23 cellular contexts compared by ENCODE assay signal in genomic region chr19:1555802-1556638, GRCh38. TPM values are rescaled to one million over a fixed set of nuclear protein-coding genes. Genes with fewer than 3 reads are reported as not detected.
DNase-seq lines count a peak whose midpoint lies in the region; ATAC-seq, FAIRE-seq and TF ChIP-seq lines count a peak whose summit lies in the region.
"Had no signal": no experiment of that assay in that cellular context is flagged by ENCODE, and none has a peak within 500 bp of the region (broad histone marks: within the 10 kb centered on the region; RNA-seq: fewer than 3 reads in every experiment).

No MANE protein-coding gene starts in this region.

- TF ChIP-seq EP300 in K562 (IDR thresholded peaks at IDR 0.05; ENCODE audit: low read length), result no peak
- TF ChIP-seq EP300 in neural cell (conservative IDR thresholded peaks at IDR 0.05; ENCODE audit: poor library complexity, severe bottlenecking), result no peak

- CTCF ChIA-PET in K562 (lab: Yijun Ruan, JAX; ENCODE audit: low intra/inter-chr PET ratio), result no interaction called here

- H4K20me1 ChIP-seq in K562 (replicated peaks; ENCODE audit: control insufficient read depth, insufficient read depth, low read length) (no peaks in the 10 kb centered on the region; the same call in 1 of the 2 replicates), neural cell (ENCODE audit: insufficient read depth) (peaks cover 25% of the 10 kb centered on the region)

- H3K4me3 ChIP-seq in H7 (ENCODE audit: insufficient read depth, low read depth, low read length), result no peak overlapping the region
- no peak overlapping the region for H3K4me3 ChIP-seq in K562
- H3K4me3 ChIP-seq in neural cell (ENCODE audit: low read length), result no peak overlapping the region
- no peak overlapping the region for H3K4me3 ChIP-seq in spleen
- H3K4me3 ChIP-seq: GM23248 had no signal

- H3K4me1 ChIP-seq in K562 (replicated peaks in 1 of 2; ENCODE audit: control insufficient read depth in 2 of 2, insufficient read depth in 2 of 2, low read length in 2 of 2) (peaks cover 3 to 41% of the 10 kb centered on the region in 2 experiments; a peak in 3 of 5 replicates), spleen (peaks cover 0 to 11% (median 3%) of the 10 kb centered on the region in 6 donors)
- H3K4me1 ChIP-seq: BE2C had no signal

- DNase-seq in H7 (peak; percentile 64), K562 (ENCODE audit: extremely low read depth in 1 of 4, low spot score in 3 of 4) (no peak), spleen (no peak)
- DNase-seq in activated T-cell treated with anti-CD3 and anti-CD28 coated beads, Interleukin-2, amount 50 U/mL, for 1 hour, result no peak
- DNase-seq in NK-92 treated with Interleukin-12 subunit alpha and Interleukin-12 subunit beta, amount 100 ng/mL, for 24 hours (lab: John Stamatoyannopoulos, UW), result no peak
- DNase-seq: ACHN; BE2C; C1 segment of cervical spinal cord; CD4-positive, CD25-positive, alpha-beta regulatory T cell; CD8-positive, alpha-beta memory T cell; COR-L47; GM23248; HCEC 1CT had no signal

- TF ChIP-seq CTCF in K562 (IDR thresholded peaks at IDR 0.05 in 2 of 3, conservative IDR thresholded peaks at IDR 0.05 in 1 of 3; ENCODE audit: insufficient read depth in 2 of 3, low read depth in 1 of 3, low read length in 3 of 3) (no peak), neural cell (IDR thresholded peaks at IDR 0.05; ENCODE audit: poor library complexity, severe bottlenecking) (no peak), spleen (IDR thresholded peaks at IDR 0.05 in 8 of 11, conservative IDR thresholded peaks at IDR 0.05 in 3 of 11) (no peak)

- H3K9me3 ChIP-seq in K562 (replicated peaks; ENCODE audit: control insufficient read depth, insufficient read depth, low read depth, low read length) (no peaks in the 10 kb centered on the region), neural cell (ENCODE audit: low read length) (no peaks in the 10 kb centered on the region), spleen (no peaks in the 10 kb centered on the region)
- H3K9me3 ChIP-seq: BE2C had no signal

- no peak overlapping the region for H3K9ac ChIP-seq in K562 (ENCODE audit: insufficient read depth in 1 of 2, low read depth in 2 of 2, low read length in 2 of 2)
- no peak overlapping the region for H3K9ac ChIP-seq in neural cell (ENCODE audit: low read length)
- H3K9ac ChIP-seq: GM23248 had no signal

- no peaks in the 10 kb centered on the region for H3K9me1 ChIP-seq in K562 (ENCODE audit: control insufficient read depth, insufficient read depth, low read length)

- no peaks in the 10 kb centered on the region for H3F3A ChIP-seq in neural cell (ENCODE audit: insufficient read depth, low read length, poor library complexity, severe bottlenecking)

- TF ChIP-seq RAD21 in K562 (CRISPR knock-in tag; conservative IDR thresholded peaks at IDR 0.05 in 1 of 2, IDR thresholded peaks at IDR 0.05 in 1 of 2) (no peak), neural cell (conservative IDR thresholded peaks at IDR 0.05) (no peak)

- 97% methylated on average over 15 of the region's 119 CpGs for WGBS in K562 (ENCODE audit: insufficient coverage, low coverage, missing lambda C conversion rate)
- 97 to 98% (median 97%) methylated on average over 57 to 119 of the region's 119 CpGs for WGBS in spleen, 5 donors

- ATAC-seq in K562, result no peak

- no peak for TF ChIP-seq POLR2A in K562 (conservative IDR thresholded peaks at IDR 0.05)
- no peak for TF ChIP-seq POLR2A in spleen (IDR thresholded peaks at IDR 0.05)

- FAIRE-seq in K562 (lab: Jason Lieb, UNC), result no peak
- FAIRE-seq: A204.1, D721Med, G401.6, GM12891, GM18507 had no signal

- no TSS peak for BruUV-seq in K562 (replicated peaks; lab: Mats Ljungman, UMichigan)

- no peak overlapping the region for H3K4me2 ChIP-seq in K562 (ENCODE audit: insufficient read depth, low read length)
- H3K4me2 ChIP-seq in neural cell (ENCODE audit: low read length), result no peak overlapping the region

- POLR2A ChIA-PET in K562 (lab: Yijun Ruan, JAX), result no interaction called here

- intact Hi-C loops in K562 (cut with micrococcal nuclease), result no loop called here
- intact Hi-C loops in spleen (cut with DNase I; ENCODE audit: low total_unique reads), result no loop called here

- no peak overlapping the region for H2AFZ ChIP-seq in K562 (ENCODE audit: low read depth, low read length)
- H2AFZ ChIP-seq in neural cell (ENCODE audit: low read depth, low read length), result no peak overlapping the region
- H2AFZ ChIP-seq: GM23248 had no signal

- H3K79me2 ChIP-seq in K562 (ENCODE audit: control insufficient read depth, insufficient read depth, low read length), result peaks cover 10% of the 10 kb centered on the region; the same call in 2 of the 3 replicates
- peaks cover 21% of the 10 kb centered on the region for H3K79me2 ChIP-seq in neural cell (replicated peaks; ENCODE audit: insufficient read depth, low read length)

- no peaks in the 10 kb centered on the region; the same call in 1 of the 2 replicates for H3K36me3 ChIP-seq in H7 (replicated peaks; ENCODE audit: control insufficient read depth, insufficient read depth, low read length)
- H3K36me3 ChIP-seq in K562 (ENCODE audit: control insufficient read depth, insufficient read depth, low read length), result peaks cover 11% of the 10 kb centered on the region; the same call in 1 of the 3 replicates
- H3K36me3 ChIP-seq in neural cell (ENCODE audit: insufficient read depth, low read length), result peaks cover 5% of the 10 kb centered on the region
- peaks cover 0 to 19% (median 0%) of the 10 kb centered on the region in 6 donors for H3K36me3 ChIP-seq in spleen

- in situ Hi-C loops in K562 (cut with MboI), result no loop called here

- no peak overlapping the region for H3K27ac ChIP-seq in K562 (ENCODE audit: extremely low read depth, low read depth, low read length)
- H3K27ac ChIP-seq in neural cell (ENCODE audit: low read length), result no peak overlapping the region
- no peak overlapping the region for H3K27ac ChIP-seq in spleen
- H3K27ac ChIP-seq: GM23248, HL-60 had no signal

- no peaks in the 10 kb centered on the region for H3K9me2 ChIP-seq in neural cell (ENCODE audit: insufficient read depth, low read length)

- H3K27me3 ChIP-seq in H7 (ENCODE audit: control insufficient read depth, insufficient read depth, low read length) (no peaks in the 10 kb centered on the region), K562 (ENCODE audit: control insufficient read depth in 2 of 2, insufficient read depth in 2 of 2, low read length in 2 of 2) (no peaks in the 10 kb centered on the region), neural cell (ENCODE audit: insufficient read depth, low read depth, low read length) (no peaks in the 10 kb centered on the region), spleen (replicated peaks in 1 of 7) (peaks cover 0 to 20% (median 0%) of the 10 kb centered on the region in 7 donors)
- H3K27me3 ChIP-seq: BE2C had no signal

RNA-seq across cellular contexts. Expression of gene MEX3D, which starts 12.1 kb away (rescaled TPM):
- total RNA-seq in H7 (2014; rRNA removed; shearing (Covaris generic)), result 107 and 117 TPM in 2 replicates
- 1.3 and 3.7 TPM in 2 replicates for total RNA-seq in K562 (2011; cell fraction: chromatin; rRNA removed; ENCODE audit: low replicate concordance)
- 7.0 and 7.7 TPM in 2 replicates for total RNA-seq in K562 (2011; cell fraction: nucleolus; rRNA removed)
- 3.1 and 3.2 TPM in 2 replicates for total RNA-seq in K562 (2011; cell fraction: nucleoplasm; rRNA removed)
- total RNA-seq in K562 (2014; rRNA removed), result 39.3 and 48.8 TPM in 2 replicates
- 5.7 and 6.5 TPM in 2 replicates for total RNA-seq in K562 (2014; rRNA removed; fragmentation: Illumina TruSeq; extraction: Trizol)
- 9.5 and 9.8 TPM in 2 replicates for total RNA-seq in K562 (2015; rRNA removed; fragmentation: Illumina TruSeq; extraction: Trizol)
- 34.0 and 35.9 TPM in 2 replicates for total RNA-seq in K562 (2021)
- polyA plus RNA-seq in K562 (2011; rRNA removed), result 2.6 and 3.3 TPM in 2 replicates
- 3.5 and 29.9 TPM in 2 replicates for polyA plus RNA-seq in K562 (2011; cell fraction: cytosol; rRNA removed)
- polyA plus RNA-seq in K562 (2011; cell fraction: nucleus; rRNA removed), result 2.1 and 5.8 TPM in 2 replicates
- polyA plus RNA-seq in K562 (2012), result 6.4 and 7.7 TPM in 2 replicates
- 2.6 and 4.4 TPM in 2 replicates for polyA plus RNA-seq in K562 (2014; fragmentation: Illumina TruSeq; extraction: Trizol)
- polyA plus RNA-seq in K562 (2014; fragmentation: Nextera tagmentation; extraction: Ambion mirVana), result 1 to 10 TPM; 1.7 to 1.9 TPM
- polyA plus RNA-seq in K562 (2014; rRNA removed), result 11.6 and 11.9 TPM in 2 replicates
- polyA minus RNA-seq in K562 (2011; rRNA and poly(A)+ RNA removed), result 1.0 and 1.6 TPM in 2 replicates
- 20.2 and 21.8 TPM in 2 replicates for polyA minus RNA-seq in K562 (2011; cell fraction: cytosol; rRNA and poly(A)+ RNA removed)
- 2.4 and 3.0 TPM in 2 replicates for polyA minus RNA-seq in K562 (2011; cell fraction: nucleus; rRNA and poly(A)+ RNA removed)
- polyA plus RNA-seq in neural cell, result 18.4 and 20.8 TPM in 2 replicates
- polyA minus RNA-seq in neural cell, result 67.0 and 98.6 TPM in 2 replicates
- 10 to 100 TPM in 1 of 7 donors, 1 to 10 TPM in 6; 5.4 to 11.7 (median 6.7) TPM for total RNA-seq in spleen
- 1 to 10 TPM in 2 of 3 donors, under 1 TPM in 1; 0.87 to 2.7 (median 2.0) TPM for polyA plus RNA-seq in spleen
- polyA plus RNA-seq: CD8-positive, alpha-beta memory T cell had no signal

RNA-seq across cellular contexts. Expression of gene PLK5, which starts 32.1 kb away (rescaled TPM):
- 0.14 and 0.18 TPM in 2 replicates for total RNA-seq in H7 (2014; rRNA removed; shearing (Covaris generic))
- total RNA-seq in K562 (2011; cell fraction: chromatin; rRNA removed; ENCODE audit: low replicate concordance), result 0.25 and 1.2 TPM in 2 replicates
- 0.53 and 0.83 TPM in 2 replicates for total RNA-seq in K562 (2011; cell fraction: nucleolus; rRNA removed)
- total RNA-seq in K562 (2011; cell fraction: nucleoplasm; rRNA removed), result 0.44 and 0.53 TPM in 2 replicates
- total RNA-seq in K562 (2014; rRNA removed) (0.12 and 0.23 TPM in 2 replicates), K562 (2014; rRNA removed; fragmentation: Illumina TruSeq; extraction: Trizol) (not detected in 2 replicates), K562 (2015; rRNA removed; fragmentation: Illumina TruSeq; extraction: Trizol) (not detected in 2 replicates), K562 (2021) (0.16 TPM in 1 of 2 replicates, not detected in the other), spleen (not detected)
- polyA plus RNA-seq in K562 (2011; rRNA removed) (0.04 and 0.08 TPM in 2 replicates), K562 (2014; fragmentation: Illumina TruSeq; extraction: Trizol) (not detected in 2 replicates), K562 (2014; fragmentation: Nextera tagmentation; extraction: Ambion mirVana) (not detected), K562 (2014; rRNA removed) (0.07 and 0.27 TPM in 2 replicates), neural cell (3.6 and 7.1 TPM in 2 replicates), spleen (under 1 TPM; 0.04 to 0.06 (median 0.06) TPM)
- 0.06 and 0.16 TPM in 2 replicates for polyA plus RNA-seq in K562 (2011; cell fraction: cytosol; rRNA removed)
- 0.81 and 1.6 TPM in 2 replicates for polyA plus RNA-seq in K562 (2011; cell fraction: nucleus; rRNA removed)
- 0.08 TPM in 1 of 2 replicates, not detected in the other for polyA plus RNA-seq in K562 (2012)
- not detected in 2 replicates for polyA minus RNA-seq in K562 (2011; rRNA and poly(A)+ RNA removed)
- not detected in 2 replicates for polyA minus RNA-seq in K562 (2011; cell fraction: cytosol; rRNA and poly(A)+ RNA removed)
- 0.67 TPM in 2 replicates for polyA minus RNA-seq in K562 (2011; cell fraction: nucleus; rRNA and poly(A)+ RNA removed)
- 0.81 and 1.2 TPM in 2 replicates for polyA minus RNA-seq in neural cell
- total RNA-seq: CD4-positive, CD25-positive, alpha-beta regulatory T cell; CD8-positive, alpha-beta memory T cell; GM23248; H4; HT1080 had no signal
- polyA plus RNA-seq: CD4-positive, CD25-positive, alpha-beta regulatory T cell; CD8-positive, alpha-beta memory T cell; GM23248; IgD-negative memory B cell had no signal

RNA-seq across cellular contexts. Expression of gene MBD3, which starts 36.6 kb away (rescaled TPM):
- 105 and 114 TPM in 2 replicates for total RNA-seq in H7 (2014; rRNA removed; shearing (Covaris generic))
- total RNA-seq in K562 (2011; cell fraction: chromatin; rRNA removed; ENCODE audit: low replicate concordance), result 89.8 and 204 TPM in 2 replicates
- 153 TPM in 2 replicates for total RNA-seq in K562 (2011; cell fraction: nucleolus; rRNA removed)
- 99.7 and 106 TPM in 2 replicates for total RNA-seq in K562 (2011; cell fraction: nucleoplasm; rRNA removed)
- 135 and 157 TPM in 2 replicates for total RNA-seq in K562 (2014; rRNA removed)
- total RNA-seq in K562 (2014; rRNA removed; fragmentation: Illumina TruSeq; extraction: Trizol), result 11.4 and 12.6 TPM in 2 replicates
- 51.9 and 62.9 TPM in 2 replicates for total RNA-seq in K562 (2015; rRNA removed; fragmentation: Illumina TruSeq; extraction: Trizol)
- total RNA-seq in K562 (2021), result 114 and 137 TPM in 2 replicates
- 30.9 and 37.9 TPM in 2 replicates for polyA plus RNA-seq in K562 (2011; rRNA removed)
- polyA plus RNA-seq in K562 (2011; cell fraction: cytosol; rRNA removed), result 58.0 and 173 TPM in 2 replicates
- 66.0 and 127 TPM in 2 replicates for polyA plus RNA-seq in K562 (2011; cell fraction: nucleus; rRNA removed)
- 65.7 and 74.0 TPM in 2 replicates for polyA plus RNA-seq in K562 (2012)
- polyA plus RNA-seq in K562 (2014; fragmentation: Illumina TruSeq; extraction: Trizol), result 7.7 and 39.8 TPM in 2 replicates
- polyA plus RNA-seq in K562 (2014; fragmentation: Nextera tagmentation; extraction: Ambion mirVana), result under 1 TPM; 0.24 to 0.52 TPM
- 94.4 and 103 TPM in 2 replicates for polyA plus RNA-seq in K562 (2014; rRNA removed)
- polyA minus RNA-seq in K562 (2011; rRNA and poly(A)+ RNA removed), result 35.8 and 69.0 TPM in 2 replicates
- polyA minus RNA-seq in K562 (2011; cell fraction: cytosol; rRNA and poly(A)+ RNA removed), result 99.0 and 105 TPM in 2 replicates
- 27.9 and 29.1 TPM in 2 replicates for polyA minus RNA-seq in K562 (2011; cell fraction: nucleus; rRNA and poly(A)+ RNA removed)
- polyA plus RNA-seq in neural cell, result 80.1 and 102 TPM in 2 replicates
- polyA minus RNA-seq in neural cell, result 87.6 and 101 TPM in 2 replicates
- 10 to 100 TPM; 57.4 to 80.9 (median 74.3) TPM for total RNA-seq in spleen
- polyA plus RNA-seq in spleen, result 100 to 1,000 TPM in 1 of 3 donors, 10 to 100 TPM in 2; 62.2 to 177 (median 89.3) TPM

RNA-seq across cellular contexts. Expression of gene ADAMTSL5, which starts 43.2 kb away (rescaled TPM):
- total RNA-seq in H7 (2014; rRNA removed; shearing (Covaris generic)), result 0.21 and 0.52 TPM in 2 replicates
- total RNA-seq in K562 (2011; cell fraction: chromatin; rRNA removed; ENCODE audit: low replicate concordance), result 12.1 and 28.8 TPM in 2 replicates
- 14.1 and 17.5 TPM in 2 replicates for total RNA-seq in K562 (2011; cell fraction: nucleolus; rRNA removed)
- 11.6 and 15.2 TPM in 2 replicates for total RNA-seq in K562 (2011; cell fraction: nucleoplasm; rRNA removed)
- 3.0 and 4.7 TPM in 2 replicates for total RNA-seq in K562 (2014; rRNA removed)
- total RNA-seq in K562 (2014; rRNA removed; fragmentation: Illumina TruSeq; extraction: Trizol), result 1.2 and 1.8 TPM in 2 replicates
- 2.0 and 2.8 TPM in 2 replicates for total RNA-seq in K562 (2015; rRNA removed; fragmentation: Illumina TruSeq; extraction: Trizol)
- 9.4 and 11.6 TPM in 2 replicates for total RNA-seq in K562 (2021)
- polyA plus RNA-seq in K562 (2011; rRNA removed), result 4.4 and 6.3 TPM in 2 replicates
- 7.7 and 18.9 TPM in 2 replicates for polyA plus RNA-seq in K562 (2011; cell fraction: cytosol; rRNA removed)
- 18.1 and 35.5 TPM in 2 replicates for polyA plus RNA-seq in K562 (2011; cell fraction: nucleus; rRNA removed)
- 7.6 and 10.3 TPM in 2 replicates for polyA plus RNA-seq in K562 (2012)
- polyA plus RNA-seq in K562 (2014; fragmentation: Illumina TruSeq; extraction: Trizol), result 4.1 and 5.0 TPM in 2 replicates
- 1 to 10 TPM; 1.0 to 1.3 TPM for polyA plus RNA-seq in K562 (2014; fragmentation: Nextera tagmentation; extraction: Ambion mirVana)
- polyA plus RNA-seq in K562 (2014; rRNA removed), result 8.4 and 9.8 TPM in 2 replicates
- 1.6 and 2.7 TPM in 2 replicates for polyA minus RNA-seq in K562 (2011; rRNA and poly(A)+ RNA removed)
- 5.6 and 15.1 TPM in 2 replicates for polyA minus RNA-seq in K562 (2011; cell fraction: cytosol; rRNA and poly(A)+ RNA removed)
- 3.1 and 4.4 TPM in 2 replicates for polyA minus RNA-seq in K562 (2011; cell fraction: nucleus; rRNA and poly(A)+ RNA removed)
- polyA plus RNA-seq in neural cell, result not detected in 2 replicates
- polyA minus RNA-seq in neural cell, result not detected in 2 replicates
- 1 to 10 TPM in 4 of 7 donors, under 1 TPM in 3; 0.26 to 2.0 (median 1.3) TPM for total RNA-seq in spleen
- polyA plus RNA-seq in spleen, result under 1 TPM; 0.13 to 0.42 (median 0.27) TPM

RNA-seq across cellular contexts. Expression of gene UQCR11, which starts 49.2 kb away (rescaled TPM):
- total RNA-seq in H7 (2014; rRNA removed; shearing (Covaris generic)), result 103 and 111 TPM in 2 replicates
- 49.4 and 136 TPM in 2 replicates for total RNA-seq in K562 (2011; cell fraction: chromatin; rRNA removed; ENCODE audit: low replicate concordance)
- total RNA-seq in K562 (2011; cell fraction: nucleolus; rRNA removed), result 110 and 114 TPM in 2 replicates
- 78.5 and 82.1 TPM in 2 replicates for total RNA-seq in K562 (2011; cell fraction: nucleoplasm; rRNA removed)
- total RNA-seq in K562 (2014; rRNA removed) (203 and 259 TPM in 2 replicates), K562 (2014; rRNA removed; fragmentation: Illumina TruSeq; extraction: Trizol) (62.7 and 65.9 TPM in 2 replicates), K562 (2015; rRNA removed; fragmentation: Illumina TruSeq; extraction: Trizol) (94.2 and 104 TPM in 2 replicates), K562 (2021) (355 and 411 TPM in 2 replicates), spleen (100 to 1,000 TPM in 4 of 7 donors, 10 to 100 TPM in 3; 40.9 to 165 (median 129) TPM)
- polyA plus RNA-seq in K562 (2011; rRNA removed) (390 and 494 TPM in 2 replicates), K562 (2014; fragmentation: Illumina TruSeq; extraction: Trizol) (57.6 and 122 TPM in 2 replicates), K562 (2014; fragmentation: Nextera tagmentation; extraction: Ambion mirVana) (100 to 1,000 TPM; 225 to 394 TPM), K562 (2014; rRNA removed) (329 and 366 TPM in 2 replicates), neural cell (204 and 237 TPM in 2 replicates), spleen (100 to 1,000 TPM in 2 of 3 donors, 10 to 100 TPM in 1; 93.4 to 153 (median 145) TPM)
- polyA plus RNA-seq in K562 (2011; cell fraction: cytosol; rRNA removed), result 245 and 412 TPM in 2 replicates
- polyA plus RNA-seq in K562 (2011; cell fraction: nucleus; rRNA removed), result 128 and 175 TPM in 2 replicates
- polyA plus RNA-seq in K562 (2012), result 203 and 322 TPM in 2 replicates
- 24.6 and 35.3 TPM in 2 replicates for polyA minus RNA-seq in K562 (2011; rRNA and poly(A)+ RNA removed)
- polyA minus RNA-seq in K562 (2011; cell fraction: cytosol; rRNA and poly(A)+ RNA removed), result 35.2 and 46.2 TPM in 2 replicates
- 26.8 and 31.8 TPM in 2 replicates for polyA minus RNA-seq in K562 (2011; cell fraction: nucleus; rRNA and poly(A)+ RNA removed)
- 41.2 and 51.1 TPM in 2 replicates for polyA minus RNA-seq in neural cell
